In genomic region chr3:179229177-179229576, GRCh38 we compare ENCODE assay signal across 27 cellular contexts. TPM values are rescaled to one million over a fixed set of nuclear protein-coding genes. Genes with fewer than 3 reads are reported as not detected.
DNase-seq lines count a peak whose midpoint lies in the region; ATAC-seq, FAIRE-seq and TF ChIP-seq lines count a peak whose summit lies in the region.
"Had no signal": no experiment of that assay in that cellular context is flagged by ENCODE, and none has a peak within 500 bp of the region (broad histone marks: within the 10 kb centered on the region; RNA-seq: fewer than 3 reads in every experiment).

No MANE protein-coding gene starts in this region.

- H3K4me3 ChIP-seq in SK-N-MC (no peak overlapping the region), trophoblast cell (ENCODE audit: low read depth, low read length) (no peak overlapping the region), WERI-Rb-1 (ENCODE audit: low read depth, low read length) (no peak overlapping the region)
- H3K4me3 ChIP-seq: SJSA1 had no signal

- ATAC-seq in HG02798 (IDR thresholded peaks at IDR 0.05; ENCODE audit: poor library complexity, unreplicated experiment), result peak; percentile 78
- ATAC-seq: CD8-positive, alpha-beta T cell; HCT116; T-cell had no signal

- no peaks in the 10 kb centered on the region for H3K79me1 ChIP-seq in trophoblast cell (ENCODE audit: low read length)

- H3K18ac ChIP-seq in trophoblast cell (ENCODE audit: low read length), result no peak overlapping the region

- H3K27ac ChIP-seq in SK-N-MC, result 0 out of 2 replicates have a peak overlapping the region, but pooled peaks have one; percentile 15
- H3K27ac ChIP-seq in trophoblast cell (ENCODE audit: low read depth, low read length), result no peak overlapping the region
- H3K27ac ChIP-seq in WERI-Rb-1, result no peak overlapping the region
- H3K27ac ChIP-seq: C4-2B, SJSA1 had no signal

- H2AFZ ChIP-seq in trophoblast cell (ENCODE audit: insufficient read depth, low read length, poor library complexity), result no peak overlapping the region

- H4K12ac ChIP-seq in trophoblast cell (ENCODE audit: low read depth, low read length), result no peak overlapping the region

- FAIRE-seq in GM18507 (lab: Jason Lieb, UNC), result peak; percentile 12
- FAIRE-seq: H1 had no signal

- H3K4ac ChIP-seq in trophoblast cell (ENCODE audit: low read depth, low read length), result no peak overlapping the region

- H3K23ac ChIP-seq in trophoblast cell (ENCODE audit: low read length), result no peak overlapping the region

- H2BK120ac ChIP-seq in trophoblast cell (ENCODE audit: insufficient read depth, low read length, poor library complexity), result no peak overlapping the region

- H2AK5ac ChIP-seq in trophoblast cell (ENCODE audit: low read length), result no peak overlapping the region

- H3K9ac ChIP-seq in SK-N-MC (ENCODE audit: insufficient read length), result no peak overlapping the region
- H3K9ac ChIP-seq in trophoblast cell (ENCODE audit: low read length), result peak overlapping the region; percentile 43

- no peak overlapping the region for H3K14ac ChIP-seq in trophoblast cell (ENCODE audit: low read length)

- H3K4me2 ChIP-seq in trophoblast cell (ENCODE audit: low read length), result no peak overlapping the region

- no peak for DNase-seq in GM18507 (ENCODE audit: extremely low spot score, insufficient read length, low read depth)
- DNase-seq in SK-N-MC (ENCODE audit: low read depth, low spot score), result no peak
- no peak for DNase-seq in trophoblast cell
- no peak for DNase-seq in NCI-H524 (lab: John Stamatoyannopoulos, UW)
- no peak for DNase-seq in AG08396 (ENCODE audit: low spot score)
- DNase-seq in activated CD8-positive, alpha-beta memory T cell treated with anti-CD3 and anti-CD28 coated beads for 24 hours, result no peak
- DNase-seq in WERI-Rb-1, result no peak
- DNase-seq: Caco-2; CD8-positive, alpha-beta T cell; DMS 273 treated with DMSO at 0.1 percent for 48 hours; DMS79 treated with DMSO at 0.1 percent for 48 hours; KG1; MM.1S; NCI-H1417; NCI-H1694; NCI-H2029 treated with DMSO at 0.1 percent for 48 hours; NCI-H2171; NCI-H226; NCI-H510A; Right ventricle myocardium superior; RPMI8226; T-cell had no signal

- no peak overlapping the region for H2BK5ac ChIP-seq in trophoblast cell (ENCODE audit: low read depth, low read length, poor library complexity)

- WGBS in trophoblast cell (ENCODE audit: extremely low coverage, insufficient coverage, insufficient read length), result no CpG with 5 or more reads among the region's 5 CpGs

- TF ChIP-seq CTCF in WERI-Rb-1 (IDR thresholded peaks at IDR 0.05; ENCODE audit: low read depth, low read length), result no peak

- no peak overlapping the region for H4K8ac ChIP-seq in trophoblast cell (ENCODE audit: low read depth, low read length)

- H3K4me1 ChIP-seq in trophoblast cell (ENCODE audit: control insufficient read depth in 1 of 2, insufficient read depth in 2 of 2, low read length in 2 of 2), result no peaks in the 10 kb centered on the region
- H3K4me1 ChIP-seq: Caco-2, SJSA1 had no signal

- H3K9me3 ChIP-seq in SK-N-MC (ENCODE audit: low read depth, low read length) (no peaks in the 10 kb centered on the region), trophoblast cell (ENCODE audit: insufficient read depth, low read depth, low read length) (no peaks in the 10 kb centered on the region), WERI-Rb-1 (ENCODE audit: severe bottlenecking) (no peaks in the 10 kb centered on the region)
- H3K9me3 ChIP-seq: Caco-2, SJSA1 had no signal

- no peak overlapping the region for H2BK12ac ChIP-seq in trophoblast cell (ENCODE audit: low read length)

- H3K27me3 ChIP-seq in trophoblast cell (ENCODE audit: insufficient read depth, low read length) (no peaks in the 10 kb centered on the region), WERI-Rb-1 (ENCODE audit: insufficient read depth, low read depth, severe bottlenecking) (no peaks in the 10 kb centered on the region)
- H3K27me3 ChIP-seq: SJSA1 had no signal

- H3K36me3 ChIP-seq in SK-N-MC (ENCODE audit: insufficient read depth, low read length) (peaks cover 54% of the 10 kb centered on the region), trophoblast cell (ENCODE audit: control insufficient read depth in 1 of 2, insufficient read depth in 2 of 2, low read length in 2 of 2) (peaks cover 5% of the 10 kb centered on the region in 2 experiments), WERI-Rb-1 (peaks cover 6% of the 10 kb centered on the region)

- H3K79me2 ChIP-seq in trophoblast cell (ENCODE audit: control insufficient read depth, insufficient read depth, low read length, poor library complexity), result no peaks in the 10 kb centered on the region

- H4K91ac ChIP-seq in trophoblast cell (ENCODE audit: low read depth, low read length), result no peak overlapping the region

RNA-seq across cellular contexts. Expression of gene KCNMB3, which starts 21.7 kb away (rescaled TPM):
- polyA plus RNA-seq in trophoblast cell (2013), result 0.71 and 0.86 TPM in 2 replicates
